1 cellular context compared by ENCODE assay signal in the genomic region with DNA sequence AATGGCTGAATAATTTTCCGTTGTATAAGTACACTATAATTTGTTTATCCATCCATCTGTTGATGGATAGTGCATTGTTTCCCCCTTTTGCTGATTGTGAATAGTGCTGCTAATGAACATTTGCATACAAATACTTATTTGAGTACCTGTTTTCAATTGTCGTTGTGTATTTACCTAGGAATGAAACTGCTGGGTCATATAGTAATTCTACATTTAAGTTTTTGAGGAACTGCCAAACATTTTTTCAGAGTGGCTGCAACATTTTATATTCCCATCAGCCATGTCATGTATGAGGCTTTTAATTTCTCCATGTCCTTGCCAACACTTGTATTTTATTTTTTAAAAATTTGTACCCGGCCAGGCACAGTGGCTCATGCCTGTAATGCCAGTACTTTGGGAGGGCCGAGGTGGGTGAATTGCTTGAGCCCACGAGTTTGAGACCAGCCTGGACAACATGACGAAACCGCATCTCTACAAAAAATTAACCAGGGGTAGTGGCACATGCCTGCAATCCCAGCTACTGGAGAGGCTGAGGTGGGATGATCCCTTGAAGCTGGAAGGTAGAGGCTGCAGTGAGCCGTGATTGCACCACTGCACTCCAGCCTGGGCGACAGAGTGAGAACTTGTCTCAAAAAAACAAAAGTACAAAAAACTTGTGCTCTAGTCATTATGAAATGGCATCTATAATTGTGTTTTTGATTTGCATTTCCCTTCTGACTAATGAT.
TF ChIP-seq lines count a peak whose summit lies in the region.

No MANE protein-coding gene starts in this region.

TF ChIP-seq in HepG2, 621 proteins besides CTCF, POLR2A, EP300 and RAD21 (continued from another document):
- TF ChIP-seq, protein P1, sequence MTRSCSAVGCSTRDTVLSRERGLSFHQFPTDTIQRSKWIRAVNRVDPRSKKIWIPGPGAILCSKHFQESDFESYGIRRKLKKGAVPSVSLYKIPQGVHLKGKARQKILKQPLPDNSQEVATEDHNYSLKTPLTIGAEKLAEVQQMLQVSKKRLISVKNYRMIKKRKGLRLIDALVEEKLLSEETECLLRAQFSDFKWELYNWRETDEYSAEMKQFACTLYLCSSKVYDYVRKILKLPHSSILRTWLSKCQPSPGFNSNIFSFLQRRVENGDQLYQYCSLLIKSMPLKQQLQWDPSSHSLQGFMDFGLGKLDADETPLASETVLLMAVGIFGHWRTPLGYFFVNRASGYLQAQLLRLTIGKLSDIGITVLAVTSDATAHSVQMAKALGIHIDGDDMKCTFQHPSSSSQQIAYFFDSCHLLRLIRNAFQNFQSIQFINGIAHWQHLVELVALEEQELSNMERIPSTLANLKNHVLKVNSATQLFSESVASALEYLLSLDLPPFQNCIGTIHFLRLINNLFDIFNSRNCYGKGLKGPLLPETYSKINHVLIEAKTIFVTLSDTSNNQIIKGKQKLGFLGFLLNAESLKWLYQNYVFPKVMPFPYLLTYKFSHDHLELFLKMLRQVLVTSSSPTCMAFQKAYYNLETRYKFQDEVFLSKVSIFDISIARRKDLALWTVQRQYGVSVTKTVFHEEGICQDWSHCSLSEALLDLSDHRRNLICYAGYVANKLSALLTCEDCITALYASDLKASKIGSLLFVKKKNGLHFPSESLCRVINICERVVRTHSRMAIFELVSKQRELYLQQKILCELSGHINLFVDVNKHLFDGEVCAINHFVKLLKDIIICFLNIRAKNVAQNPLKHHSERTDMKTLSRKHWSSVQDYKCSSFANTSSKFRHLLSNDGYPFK (CRISPR knock-in tag; IDR thresholded peaks at IDR 0.05; ENCODE audit: borderline replicate concordance) = no peak
- TF ChIP-seq FOXM1 (CRISPR knock-in tag; IDR thresholded peaks at IDR 0.05) = no peak
- TF ChIP-seq CEBPG (CRISPR knock-in tag; IDR thresholded peaks at IDR 0.05) = peak; percentile 70
- TF ChIP-seq GABPB1 (CRISPR knock-in tag; IDR thresholded peaks at IDR 0.05) = no peak
